In the genomic region with DNA sequence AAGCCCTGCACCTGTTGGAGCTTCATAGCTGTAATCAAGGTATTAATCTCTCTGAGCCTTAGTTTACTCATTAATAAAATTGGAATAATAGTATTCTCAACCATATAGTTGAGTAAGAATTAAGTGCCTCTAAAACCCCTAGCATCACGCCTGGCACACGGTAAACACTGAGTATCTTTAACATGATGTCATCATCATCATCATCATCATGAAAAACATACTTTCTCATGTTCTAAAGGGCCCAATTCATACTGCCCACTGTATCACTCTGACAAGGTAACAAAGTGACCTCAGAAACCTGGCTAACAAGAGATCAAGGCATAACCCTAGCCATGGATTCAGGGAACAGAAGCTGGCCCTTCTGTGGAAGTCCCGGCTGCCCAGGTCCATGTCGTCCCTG, we compare ENCODE assay signal across 29 cellular contexts. TPM values are rescaled to one million over a fixed set of nuclear protein-coding genes. Genes with fewer than 3 reads are reported as not detected.
"Had no signal": no experiment of that assay in that cellular context is flagged by ENCODE, and none has a peak within 500 bp of the region (broad histone marks: within the 10 kb centered on the region; RNA-seq: fewer than 3 reads in every experiment).

No MANE protein-coding gene starts in this region.

- DNase-seq: naive thymus-derived CD8-positive, alpha-beta T cell; nephron progenitor cell; occipital lobe; ovary; posterior cingulate gyrus; psoas muscle; right cardiac atrium; spleen; stimulated activated CD4-positive, alpha-beta T cell treated with anti-CD3 and anti-CD28 coated beads, Interleukin-12 subunit alpha, Interleukin-12 subunit beta, amount 100 ng/mL, for 4 hours; stimulated activated CD4-positive, alpha-beta T cell treated with anti-CD3 and anti-CD28 coated beads, Interleukin-1b, Interleukin-23, amount 100 ng/mL, for 48 hours; stimulated activated CD4-positive, alpha-beta T cell treated with anti-CD3 and anti-CD28 coated beads, Interleukin-4, amount 100 ng/mL, for 1 hour; stimulated activated CD4-positive, alpha-beta T cell treated with anti-CD3 and anti-CD28 coated beads, Interleukin-4, amount 100 ng/mL, for 4 hours; stimulated activated CD8-positive, alpha-beta memory T cell treated with anti-CD3 and anti-CD28 coated beads, Interleukin-4, amount 100 ng/mL, for 48 hours; stimulated activated naive CD4-positive, alpha-beta T cell; stimulated activated naive CD8-positive, alpha-beta T cell treated with anti-CD3 and anti-CD28 coated beads, Interleukin-15, amount 100 ng/mL, for 72 hours; stimulated activated naive CD8-positive, alpha-beta T cell treated with anti-CD3 and anti-CD28 coated beads, Interleukin-15, Interleukin-2, amounts not matched to agents 100 U/mL and 50 U/mL, for 24 hours; substantia nigra; testis; tibial artery; transverse colon; upper lobe of right lung; uterus had no signal

- H3K79me2 ChIP-seq: parathyroid adenoma had no signal

- H3K9ac ChIP-seq: parathyroid adenoma had no signal

- H3K27me3 ChIP-seq: ovary, spleen, suprapubic skin, testis, tibial artery, transverse colon, upper lobe of right lung, uterus had no signal

- H3K4me2 ChIP-seq: smooth muscle cell had no signal

- H3K27ac ChIP-seq: ovary, parathyroid adenoma, psoas muscle, skin epidermis, spleen, suprapubic skin, testis, tibial artery, transverse colon, upper lobe of right lung, uterus had no signal

- ATAC-seq: naive thymus-derived CD8-positive, alpha-beta T cell; natural killer cell treated with Interleukin-12 subunit alpha and Interleukin-12 subunit beta and Interleukin-15 and Interleukin-18, amount 100 ng/mL, for 72 hours; psoas muscle; right cardiac atrium; sciatic nerve; stimulated activated memory B cell treated with anti-CD40 and anti-IgM and Interleukin-4, amounts not matched to agents 10 μg/mL and 1 μg/mL and 100 μg/mL, for 72 hours; stimulated activated naive CD8-positive, alpha-beta T cell treated with anti-CD3 and anti-CD28 coated beads, Interleukin-15, amount 100 ng/mL, for 72 hours; stimulated activated naive CD8-positive, alpha-beta T cell treated with anti-CD3 and anti-CD28 coated beads, Interleukin-15, Interleukin-2, amounts not matched to agents 100 U/mL and 50 U/mL, for 24 hours; upper lobe of right lung had no signal

- H3K4me1 ChIP-seq: parathyroid adenoma, psoas muscle, spleen, suprapubic skin, testis, tibial artery, transverse colon, upper lobe of right lung, uterus had no signal

- H2AFZ ChIP-seq: parathyroid adenoma had no signal

- H3K36me3 ChIP-seq: ovary, spleen, suprapubic skin, tibial artery, transverse colon, upper lobe of right lung, uterus had no signal

- H3K9me3 ChIP-seq: ovary, psoas muscle, spleen, suprapubic skin, testis, tibial artery, transverse colon, upper lobe of right lung, uterus had no signal

- H3K4me3 ChIP-seq: ovary, psoas muscle, skin epidermis, smooth muscle cell, spleen, suprapubic skin, testis, tibial artery, transverse colon, upper lobe of right lung, uterus had no signal

RNA-seq across cellular contexts. Expression of a gene that starts 58.4 kb away (rescaled TPM):
- total RNA-seq: naive thymus-derived CD8-positive, alpha-beta T cell; natural killer cell treated with Interleukin-12 subunit alpha and Interleukin-12 subunit beta and Interleukin-15 and Interleukin-18, amount 100 ng/mL, for 72 hours; psoas muscle; smooth muscle cell; upper lobe of right lung had no signal
- polyA plus RNA-seq: naive thymus-derived CD8-positive, alpha-beta T cell had no signal
